Comparison of ENCODE assay signal across 7 cellular contexts in the genomic region with DNA sequence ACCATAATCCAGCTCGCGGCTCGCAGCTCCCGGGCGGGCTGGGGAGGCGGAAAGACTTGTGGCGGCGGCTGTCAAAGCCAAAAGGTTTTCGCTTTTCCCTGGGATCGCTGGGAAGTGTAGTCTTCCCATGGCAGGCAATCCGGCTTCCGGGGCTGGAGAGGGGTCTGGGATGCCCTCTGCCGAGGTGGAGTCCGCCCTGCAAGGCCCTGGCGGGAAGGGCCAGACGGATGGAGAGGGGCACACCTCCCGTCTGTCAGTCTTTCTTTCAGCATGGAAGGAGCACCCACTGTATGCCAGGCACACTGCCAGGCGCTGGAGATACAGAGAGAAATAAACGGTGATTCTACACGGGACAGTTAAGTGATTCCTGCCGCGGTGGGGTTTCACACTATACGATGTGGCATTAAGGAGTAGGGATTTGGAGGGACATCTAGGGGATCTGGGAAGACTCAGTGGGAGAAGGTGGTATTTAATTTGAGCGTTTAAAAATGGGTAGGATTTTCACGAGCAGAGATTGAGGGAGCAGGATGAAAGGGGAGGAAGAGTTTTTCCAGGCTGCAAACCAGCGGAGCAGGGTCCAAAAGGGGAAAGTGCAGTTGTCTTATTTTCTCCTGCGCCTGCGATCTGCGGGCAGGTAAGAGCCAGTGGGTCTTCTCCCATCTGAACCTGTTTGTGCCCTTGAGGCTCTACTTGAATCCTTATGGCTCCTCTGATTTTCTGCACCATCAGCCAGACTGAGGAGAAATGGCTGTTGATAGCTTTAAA. TPM values are rescaled to one million over a fixed set of nuclear protein-coding genes. Genes with fewer than 3 reads are reported as not detected.
DNase-seq lines count a peak whose midpoint lies in the region; ATAC-seq and TF ChIP-seq lines count a peak whose summit lies in the region.

A gene (minus strand): TSS at position 60 of the 765 bp plus-strand sequence. CDS start 461 bp downstream, outside the sequence.

- H3K4me3 ChIP-seq in smooth muscle cell: peak within 1 kb of the TSS; percentile 83

- peaks cover 29% of the 10 kb centered on the region for H3K27me3 Mint-ChIP-seq in T-helper 17 cell

- peak; percentile 45 for ATAC-seq in T-helper 17 cell
- ATAC-seq in GM21360 (IDR thresholded peaks at IDR 0.05; ENCODE audit: unreplicated experiment): no peak

- no peaks in the 10 kb centered on the region for H3K9me3 ChIP-seq in T-helper 17 cell (ENCODE audit: control insufficient read depth, low read length, poor library complexity, severe bottlenecking)
- no peaks in the 10 kb centered on the region for H3K9me3 ChIP-seq in smooth muscle cell (replicated peaks; ENCODE audit: low read depth)

- H3K4me2 ChIP-seq in smooth muscle cell: peak within 1 kb of the TSS; percentile 99

- H4K20me1 ChIP-seq in smooth muscle cell (ENCODE audit: low read depth): no peaks in the 10 kb centered on the region

- peaks cover 7% of the 10 kb centered on the region for H3K4me1 ChIP-seq in smooth muscle cell (ENCODE audit: low read depth)

- peaks cover 3% of the 10 kb centered on the region for H3K36me3 Mint-ChIP-seq in T-helper 17 cell (ENCODE audit: low read depth)

- 12% methylated on average over 29 of the region's 29 CpGs for WGBS in smooth muscle cell (ENCODE audit: low lambda C conversion rate)

- H3K27me3 ChIP-seq in smooth muscle cell (ENCODE audit: low read depth): no peaks in the 10 kb centered on the region

- H3K36me3 ChIP-seq in smooth muscle cell (ENCODE audit: low read depth): no peaks in the 10 kb centered on the region

- H3K27ac Mint-ChIP-seq in T-helper 17 cell: no peak within 1 kb of the TSS

- peak within 1 kb of the TSS; percentile 78 for H3K9ac ChIP-seq in smooth muscle cell (ENCODE audit: low read depth)

- peak within 1 kb of the TSS; percentile 85 for H3K4me3 Mint-ChIP-seq in T-helper 17 cell

- H3K27ac ChIP-seq in smooth muscle cell (ENCODE audit: low read depth): no peak within 1 kb of the TSS

- DNase-seq in GM03348 (ENCODE audit: low spot score) (peak; percentile 95), NCI-H1105 treated with DMSO at 0.1 percent for 48 hours (lab: John Stamatoyannopoulos, UW) (peak; percentile 89), T-helper 17 cell (no peak), dermis microvascular lymphatic vessel endothelial cell (ENCODE audit: low read depth in 2 of 2) (peak; percentile 48 to 79), kidney tubule cell (ENCODE audit: low spot score) (peak; percentile 82), smooth muscle cell (lab: John Stamatoyannopoulos, UW; ENCODE audit: unreplicated experiment) (peak; percentile 38)

- peaks cover 11% of the 10 kb centered on the region for H3K4me1 Mint-ChIP-seq in T-helper 17 cell

- TF ChIP-seq CTCF in smooth muscle cell (IDR thresholded peaks at IDR 0.05; ENCODE audit: borderline replicate concordance, insufficient read depth, poor library complexity, severe bottlenecking): peak; percentile 9

- H2AFZ ChIP-seq in smooth muscle cell (ENCODE audit: low read depth): peak within 1 kb of the TSS; percentile 100

- no peaks in the 10 kb centered on the region for H3F3A ChIP-seq in smooth muscle cell (ENCODE audit: low read depth)

- H3K79me2 ChIP-seq in smooth muscle cell (ENCODE audit: low read depth): no peaks in the 10 kb centered on the region

RNA-seq across cellular contexts. Expression of the gene that starts here (rescaled TPM):
- total RNA-seq in T-helper 17 cell (1 to 10 TPM; 2.0 to 3.5 TPM), dermis microvascular lymphatic vessel endothelial cell (6.9 and 10.2 TPM in 2 replicates), smooth muscle cell (26.6 and 32.4 TPM in 2 replicates)
- polyA plus RNA-seq in smooth muscle cell: 17.5 and 22.4 TPM in 2 replicates

Comparison
In these comparisons a context has a peak if more than half of its experiments do, and no peak if none do; other contexts are left out.
1. DNase-seq: peak in GM03348 (single experiment), NCI-H1105 treated with DMSO at 0.1 percent for 48 hours (single experiment), dermis microvascular lymphatic vessel endothelial cell (2 of 2), kidney tubule cell (single experiment) and smooth muscle cell (single experiment); none in T-helper 17 cell (0 of 3).